ENCODE assay signal across 23 cellular contexts in the genomic region with DNA sequence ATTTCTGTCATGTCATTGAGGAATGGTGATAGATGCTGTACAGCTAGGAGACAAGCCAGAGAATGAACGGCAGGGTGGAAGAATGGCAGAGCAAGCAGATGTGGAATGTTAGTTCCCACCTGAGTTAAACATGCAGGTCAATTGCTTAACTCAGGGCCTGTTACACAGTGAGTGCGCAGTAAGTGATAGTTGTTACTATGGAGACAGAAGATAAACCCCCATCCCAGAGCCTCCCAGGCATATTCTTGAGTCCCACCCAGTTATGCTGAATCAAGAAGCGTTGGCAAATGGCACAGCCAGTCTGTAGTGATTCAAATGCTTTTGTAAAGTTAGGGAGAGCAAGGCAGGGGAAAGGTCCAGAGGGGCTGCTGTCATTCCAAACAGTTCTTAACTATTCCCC.
DNase-seq lines count a peak whose midpoint lies in the region; ATAC-seq, FAIRE-seq and TF ChIP-seq lines count a peak whose summit lies in the region.
"Had no signal": no experiment of that assay in that cellular context is flagged by ENCODE, and none has a peak within 500 bp of the region (broad histone marks: within the 10 kb centered on the region; RNA-seq: fewer than 3 reads in every experiment).

No MANE protein-coding gene starts in this region.

- no peaks in the 10 kb centered on the region for H3K27me3 ChIP-seq in HUES48 (ENCODE audit: control insufficient read depth, insufficient read depth, low read length)
- peaks cover 0 to 2% of the 10 kb centered on the region in 2 experiments; a peak in 2 of 5 replicates for H3K27me3 ChIP-seq in K562 (ENCODE audit: control insufficient read depth in 2 of 2, insufficient read depth in 2 of 2, low read length in 2 of 2)
- H3K27me3 ChIP-seq in neural progenitor cell = peaks cover 15% of the 10 kb centered on the region
- H3K27me3 ChIP-seq: BE2C had no signal

- no peak for TF ChIP-seq EP300 in K562 (IDR thresholded peaks at IDR 0.05; ENCODE audit: low read length)

- no peaks in the 10 kb centered on the region for H3K36me3 ChIP-seq in HUES48 (ENCODE audit: control insufficient read depth, insufficient read depth, low read length)
- no peaks in the 10 kb centered on the region for H3K36me3 ChIP-seq in K562 (ENCODE audit: control insufficient read depth, insufficient read depth, low read length)
- no peaks in the 10 kb centered on the region for H3K36me3 ChIP-seq in neural progenitor cell
- H3K36me3 ChIP-seq: BE2C, HAP-1 had no signal

- H2AFZ ChIP-seq in K562 (ENCODE audit: low read depth, low read length) (no peak overlapping the region), neural progenitor cell (replicated peaks) (no peak overlapping the region)

- H3F3A ChIP-seq in neural progenitor cell (ENCODE audit: low read depth) = peaks cover 15% of the 10 kb centered on the region

- in situ Hi-C loops in K562 (cut with MboI) = no loop called here

- H3K79me2 ChIP-seq in K562 (ENCODE audit: control insufficient read depth, insufficient read depth, low read length) (no peaks in the 10 kb centered on the region), neural progenitor cell (ENCODE audit: low read depth) (no peaks in the 10 kb centered on the region)

- H3K27ac Mint-ChIP-seq in neural progenitor cell = no peak overlapping the region
- H3K27ac Mint-ChIP-seq: CD4-positive, CD25-positive, alpha-beta regulatory T cell; CD8-positive, alpha-beta memory T cell had no signal

- FAIRE-seq in K562 (lab: Jason Lieb, UNC) = no peak
- FAIRE-seq: A204.1, GM12878 had no signal

- H4K20me1 ChIP-seq in K562 (replicated peaks; ENCODE audit: control insufficient read depth, insufficient read depth, low read length) (no peaks in the 10 kb centered on the region), neural progenitor cell (ENCODE audit: low read depth) (no peaks in the 10 kb centered on the region)

- peaks cover 6% of the 10 kb centered on the region for H3K9me3 ChIP-seq in HUES48 (ENCODE audit: control insufficient read depth, insufficient read depth, low read length)
- H3K9me3 ChIP-seq in K562 (replicated peaks; ENCODE audit: control insufficient read depth, insufficient read depth, low read depth, low read length) = no peaks in the 10 kb centered on the region
- H3K9me3 ChIP-seq in neural progenitor cell (ENCODE audit: low read depth) = no peaks in the 10 kb centered on the region
- H3K9me3 ChIP-seq: BE2C, HAP-1 had no signal

- intact Hi-C loops in K562 (cut with micrococcal nuclease) = no loop called here

- H3K36me3 Mint-ChIP-seq in neural progenitor cell = no peaks in the 10 kb centered on the region
- H3K36me3 Mint-ChIP-seq: CD4-positive, CD25-positive, alpha-beta regulatory T cell had no signal

- TF ChIP-seq POLR2A in K562 (conservative IDR thresholded peaks at IDR 0.05) = no peak

- no peaks in the 10 kb centered on the region for H3K9me3 Mint-ChIP-seq in neural progenitor cell
- H3K9me3 Mint-ChIP-seq: CD4-positive, CD25-positive, alpha-beta regulatory T cell; CD8-positive, alpha-beta memory T cell had no signal

- CTCF ChIA-PET in K562 (lab: Yijun Ruan, JAX; ENCODE audit: low intra/inter-chr PET ratio) = no interaction called here

- H3K4me3 Mint-ChIP-seq in neural progenitor cell = no peak overlapping the region
- H3K4me3 Mint-ChIP-seq: CD4-positive, CD25-positive, alpha-beta regulatory T cell; CD8-positive, alpha-beta memory T cell had no signal

- no peak overlapping the region for H3K9ac ChIP-seq in HUES48 (ENCODE audit: low read depth, low read length)
- no peak overlapping the region for H3K9ac ChIP-seq in K562 (ENCODE audit: insufficient read depth in 1 of 2, low read depth in 2 of 2, low read length in 2 of 2)
- no peak overlapping the region for H3K9ac ChIP-seq in neural progenitor cell

- no TSS peak for BruUV-seq in K562 (replicated peaks; lab: Mats Ljungman, UMichigan)

- H3K27me3 Mint-ChIP-seq in neural progenitor cell (ENCODE audit: insufficient read depth, low read depth) = peaks cover 4% of the 10 kb centered on the region

- ATAC-seq in K562 (no peak), HG03159 (IDR thresholded peaks at IDR 0.05; ENCODE audit: unreplicated experiment) (no peak)
- ATAC-seq: GM12878 had no signal

- H3K27ac ChIP-seq in HUES48 (ENCODE audit: low read depth, low read length) (peak overlapping the region; percentile 85), K562 (ENCODE audit: extremely low read depth, low read depth, low read length) (no peak overlapping the region), neural progenitor cell (no peak overlapping the region)

- H3K4me1 ChIP-seq in HUES48 (ENCODE audit: control insufficient read depth, insufficient read depth, low read length) = peaks cover 33% of the 10 kb centered on the region
- H3K4me1 ChIP-seq in K562 (replicated peaks in 1 of 2; ENCODE audit: control insufficient read depth in 2 of 2, insufficient read depth in 2 of 2, low read length in 2 of 2) = peaks cover 4 to 14% of the 10 kb centered on the region in 2 experiments; a peak in 3 of 5 replicates
- H3K4me1 ChIP-seq in neural progenitor cell = peaks cover 26% of the 10 kb centered on the region

- DNase-seq in NCI-H748 (lab: John Stamatoyannopoulos, UW; ENCODE audit: unreplicated experiment) = peak; percentile 9
- no peak for DNase-seq in NCI-H748 treated with DMSO at 0.1 percent for 48 hours (lab: John Stamatoyannopoulos, UW)
- no peak for DNase-seq in K562 (ENCODE audit: extremely low read depth in 1 of 4, low spot score in 3 of 4)
- no peak for DNase-seq in neural progenitor cell (ENCODE audit: low spot score)
- DNase-seq in activated CD4-positive, CD25-positive, alpha-beta regulatory T cell treated with anti-CD3 and anti-CD28 coated beads, Interleukin-2, amount 50 U/mL, for 72 hours = no peak
- no peak for DNase-seq in stimulated activated CD4-positive, alpha-beta T cell treated with anti-CD3 and anti-CD28 coated beads, Interleukin-2, amount 100 ng/mL, for 48 hours
- DNase-seq: ACHN; BE2C; C1 segment of cervical spinal cord; CD4-positive, CD25-positive, alpha-beta regulatory T cell; CD8-positive, alpha-beta memory T cell; COR-L47; DMS 273 treated with DMSO at 0.1 percent for 48 hours; DMS53; DND-41; EL; IMR-90; KBM-7 had no signal

- H3K4me3 ChIP-seq in HUES48 (ENCODE audit: low read depth, low read length) (no peak overlapping the region), K562 (no peak overlapping the region), neural progenitor cell (no peak overlapping the region)
- H3K4me3 ChIP-seq: GM12878, HAP-1 had no signal

- peaks cover 29% of the 10 kb centered on the region for H3K4me1 Mint-ChIP-seq in neural progenitor cell
- H3K4me1 Mint-ChIP-seq: CD8-positive, alpha-beta memory T cell had no signal

- H3K4me2 ChIP-seq in K562 (ENCODE audit: insufficient read depth, low read length) (no peak overlapping the region), neural progenitor cell (peak overlapping the region; percentile 46)

- POLR2A ChIA-PET in K562 (lab: Yijun Ruan, JAX) = no interaction called here

- TF ChIP-seq RAD21 in K562 (CRISPR knock-in tag; conservative IDR thresholded peaks at IDR 0.05 in 1 of 2, IDR thresholded peaks at IDR 0.05 in 1 of 2) = no peak

- no peaks in the 10 kb centered on the region for H3K9me1 ChIP-seq in K562 (ENCODE audit: control insufficient read depth, insufficient read depth, low read length)

- TF ChIP-seq CTCF in K562 (IDR thresholded peaks at IDR 0.05 in 2 of 3, conservative IDR thresholded peaks at IDR 0.05 in 1 of 3; ENCODE audit: insufficient read depth in 2 of 3, low read depth in 1 of 3, low read length in 3 of 3) (no peak), neural progenitor cell (IDR thresholded peaks at IDR 0.05) (no peak)

- 4% methylated on average over 3 of the region's 3 CpGs for WGBS in K562 (ENCODE audit: insufficient coverage, low coverage, missing lambda C conversion rate)

TF ChIP-seq in K562, 482 proteins besides CTCF, POLR2A, EP300 and RAD21:
- TF ChIP-seq RFX1 (IDR thresholded peaks at IDR 0.05) = peak; percentile 39
- TF ChIP-seq, protein P1, sequence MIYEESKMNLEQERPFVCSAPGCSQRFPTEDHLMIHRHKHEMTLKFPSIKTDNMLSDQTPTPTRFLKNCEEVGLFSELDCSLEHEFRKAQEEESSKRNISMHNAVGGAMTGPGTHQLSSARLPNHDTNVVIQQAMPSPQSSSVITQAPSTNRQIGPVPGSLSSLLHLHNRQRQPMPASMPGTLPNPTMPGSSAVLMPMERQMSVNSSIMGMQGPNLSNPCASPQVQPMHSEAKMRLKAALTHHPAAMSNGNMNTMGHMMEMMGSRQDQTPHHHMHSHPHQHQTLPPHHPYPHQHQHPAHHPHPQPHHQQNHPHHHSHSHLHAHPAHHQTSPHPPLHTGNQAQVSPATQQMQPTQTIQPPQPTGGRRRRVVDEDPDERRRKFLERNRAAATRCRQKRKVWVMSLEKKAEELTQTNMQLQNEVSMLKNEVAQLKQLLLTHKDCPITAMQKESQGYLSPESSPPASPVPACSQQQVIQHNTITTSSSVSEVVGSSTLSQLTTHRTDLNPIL (CRISPR knock-in tag; IDR thresholded peaks at IDR 0.05) = no peak
TF ChIP-seq in K562: peak in this region for 1.
